In the genomic region with DNA sequence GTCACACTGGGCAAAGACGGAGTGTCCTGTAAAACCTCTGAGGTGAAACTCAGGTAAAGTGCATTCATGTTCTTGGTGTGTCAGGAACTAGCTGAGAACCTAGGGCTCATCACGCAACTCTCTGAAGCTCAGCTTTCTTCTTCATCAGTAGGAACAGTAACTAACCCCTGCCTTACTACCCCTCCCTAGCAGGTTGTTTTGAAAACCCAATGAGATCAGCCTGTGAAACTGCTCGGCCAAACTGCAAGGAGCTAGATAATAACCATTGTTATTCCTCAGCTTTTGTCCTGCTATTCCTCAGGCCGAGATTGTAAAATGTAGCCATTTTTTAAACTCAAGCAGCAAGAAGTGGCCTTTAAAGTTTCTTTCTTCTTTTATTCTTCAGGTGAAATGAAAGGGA, we compare ENCODE assay signal across 3 cellular contexts.
TF ChIP-seq lines count a peak whose summit lies in the region.

No MANE protein-coding gene starts in this region.

TF ChIP-seq in A549, 52 proteins besides CTCF, POLR2A, EP300 and RAD21:
- TF ChIP-seq CBX2 (IDR thresholded peaks at IDR 0.05; ENCODE audit: borderline replicate concordance, low read depth) = no peak
- no peak for TF ChIP-seq FOXS1 (CRISPR knock-in tag; IDR thresholded peaks at IDR 0.05)
- no peak for TF ChIP-seq ZNF302 (CRISPR knock-in tag; IDR thresholded peaks at IDR 0.05)
- TF ChIP-seq ZC3H11A (IDR thresholded peaks at IDR 0.05) = no peak
- no peak for TF ChIP-seq RCOR1 (IDR thresholded peaks at IDR 0.05; ENCODE audit: low read depth, low read length)

TF ChIP-seq in HEK293, 187 proteins besides CTCF, POLR2A, EP300 and RAD21:
- peak; percentile 38; the same call in 1 of the 2 replicates for TF ChIP-seq ZBTB48 (tag by site-specific recombination; IDR thresholded peaks at IDR 0.05)
- no peak for TF ChIP-seq ZNF629 (tag by site-specific recombination; IDR thresholded peaks at IDR 0.05)
- no peak for TF ChIP-seq ZNF19 (tag by site-specific recombination; IDR thresholded peaks at IDR 0.05; ENCODE audit: low read depth)

TF ChIP-seq in WTC11, 78 proteins besides CTCF, POLR2A, EP300 and RAD21:
- TF ChIP-seq IRF2 (CRISPR knock-in tag; IDR thresholded peaks at IDR 0.05; ENCODE audit: borderline replicate concordance, low read depth) (no peak), SMAD4 (CRISPR knock-in tag; IDR thresholded peaks at IDR 0.05) (no peak), FOXP1 (CRISPR knock-in tag; IDR thresholded peaks at IDR 0.05; ENCODE audit: borderline replicate concordance) (no peak), ZNF232 (CRISPR knock-in tag; IDR thresholded peaks at IDR 0.05) (no peak), ESRRA (CRISPR knock-in tag; IDR thresholded peaks at IDR 0.05; ENCODE audit: borderline replicate concordance) (no peak), RELA (CRISPR knock-in tag; IDR thresholded peaks at IDR 0.05; ENCODE audit: borderline replicate concordance) (no peak), PRRX2 (CRISPR knock-in tag; IDR thresholded peaks at IDR 0.05) (no peak), SMAD3 (CRISPR knock-in tag; IDR thresholded peaks at IDR 0.05; ENCODE audit: borderline replicate concordance) (no peak), ZNF317 (CRISPR knock-in tag; IDR thresholded peaks at IDR 0.05; ENCODE audit: borderline replicate concordance, low read depth) (no peak)
- TF ChIP-seq, protein P1, sequence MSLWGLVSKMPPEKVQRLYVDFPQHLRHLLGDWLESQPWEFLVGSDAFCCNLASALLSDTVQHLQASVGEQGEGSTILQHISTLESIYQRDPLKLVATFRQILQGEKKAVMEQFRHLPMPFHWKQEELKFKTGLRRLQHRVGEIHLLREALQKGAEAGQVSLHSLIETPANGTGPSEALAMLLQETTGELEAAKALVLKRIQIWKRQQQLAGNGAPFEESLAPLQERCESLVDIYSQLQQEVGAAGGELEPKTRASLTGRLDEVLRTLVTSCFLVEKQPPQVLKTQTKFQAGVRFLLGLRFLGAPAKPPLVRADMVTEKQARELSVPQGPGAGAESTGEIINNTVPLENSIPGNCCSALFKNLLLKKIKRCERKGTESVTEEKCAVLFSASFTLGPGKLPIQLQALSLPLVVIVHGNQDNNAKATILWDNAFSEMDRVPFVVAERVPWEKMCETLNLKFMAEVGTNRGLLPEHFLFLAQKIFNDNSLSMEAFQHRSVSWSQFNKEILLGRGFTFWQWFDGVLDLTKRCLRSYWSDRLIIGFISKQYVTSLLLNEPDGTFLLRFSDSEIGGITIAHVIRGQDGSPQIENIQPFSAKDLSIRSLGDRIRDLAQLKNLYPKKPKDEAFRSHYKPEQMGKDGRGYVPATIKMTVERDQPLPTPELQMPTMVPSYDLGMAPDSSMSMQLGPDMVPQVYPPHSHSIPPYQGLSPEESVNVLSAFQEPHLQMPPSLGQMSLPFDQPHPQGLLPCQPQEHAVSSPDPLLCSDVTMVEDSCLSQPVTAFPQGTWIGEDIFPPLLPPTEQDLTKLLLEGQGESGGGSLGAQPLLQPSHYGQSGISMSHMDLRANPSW (CRISPR knock-in tag; conservative IDR thresholded peaks at IDR 0.05; ENCODE audit: low read depth) = no peak
- TF ChIP-seq, protein P2, sequence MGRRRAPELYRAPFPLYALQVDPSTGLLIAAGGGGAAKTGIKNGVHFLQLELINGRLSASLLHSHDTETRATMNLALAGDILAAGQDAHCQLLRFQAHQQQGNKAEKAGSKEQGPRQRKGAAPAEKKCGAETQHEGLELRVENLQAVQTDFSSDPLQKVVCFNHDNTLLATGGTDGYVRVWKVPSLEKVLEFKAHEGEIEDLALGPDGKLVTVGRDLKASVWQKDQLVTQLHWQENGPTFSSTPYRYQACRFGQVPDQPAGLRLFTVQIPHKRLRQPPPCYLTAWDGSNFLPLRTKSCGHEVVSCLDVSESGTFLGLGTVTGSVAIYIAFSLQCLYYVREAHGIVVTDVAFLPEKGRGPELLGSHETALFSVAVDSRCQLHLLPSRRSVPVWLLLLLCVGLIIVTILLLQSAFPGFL (CRISPR knock-in tag; IDR thresholded peaks at IDR 0.05; ENCODE audit: borderline replicate concordance) = no peak
- TF ChIP-seq, protein P3, sequence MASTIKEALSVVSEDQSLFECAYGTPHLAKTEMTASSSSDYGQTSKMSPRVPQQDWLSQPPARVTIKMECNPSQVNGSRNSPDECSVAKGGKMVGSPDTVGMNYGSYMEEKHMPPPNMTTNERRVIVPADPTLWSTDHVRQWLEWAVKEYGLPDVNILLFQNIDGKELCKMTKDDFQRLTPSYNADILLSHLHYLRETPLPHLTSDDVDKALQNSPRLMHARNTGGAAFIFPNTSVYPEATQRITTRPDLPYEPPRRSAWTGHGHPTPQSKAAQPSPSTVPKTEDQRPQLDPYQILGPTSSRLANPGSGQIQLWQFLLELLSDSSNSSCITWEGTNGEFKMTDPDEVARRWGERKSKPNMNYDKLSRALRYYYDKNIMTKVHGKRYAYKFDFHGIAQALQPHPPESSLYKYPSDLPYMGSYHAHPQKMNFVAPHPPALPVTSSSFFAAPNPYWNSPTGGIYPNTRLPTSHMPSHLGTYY (CRISPR knock-in tag; IDR thresholded peaks at IDR 0.05) = no peak
- TF ChIP-seq, protein P4, sequence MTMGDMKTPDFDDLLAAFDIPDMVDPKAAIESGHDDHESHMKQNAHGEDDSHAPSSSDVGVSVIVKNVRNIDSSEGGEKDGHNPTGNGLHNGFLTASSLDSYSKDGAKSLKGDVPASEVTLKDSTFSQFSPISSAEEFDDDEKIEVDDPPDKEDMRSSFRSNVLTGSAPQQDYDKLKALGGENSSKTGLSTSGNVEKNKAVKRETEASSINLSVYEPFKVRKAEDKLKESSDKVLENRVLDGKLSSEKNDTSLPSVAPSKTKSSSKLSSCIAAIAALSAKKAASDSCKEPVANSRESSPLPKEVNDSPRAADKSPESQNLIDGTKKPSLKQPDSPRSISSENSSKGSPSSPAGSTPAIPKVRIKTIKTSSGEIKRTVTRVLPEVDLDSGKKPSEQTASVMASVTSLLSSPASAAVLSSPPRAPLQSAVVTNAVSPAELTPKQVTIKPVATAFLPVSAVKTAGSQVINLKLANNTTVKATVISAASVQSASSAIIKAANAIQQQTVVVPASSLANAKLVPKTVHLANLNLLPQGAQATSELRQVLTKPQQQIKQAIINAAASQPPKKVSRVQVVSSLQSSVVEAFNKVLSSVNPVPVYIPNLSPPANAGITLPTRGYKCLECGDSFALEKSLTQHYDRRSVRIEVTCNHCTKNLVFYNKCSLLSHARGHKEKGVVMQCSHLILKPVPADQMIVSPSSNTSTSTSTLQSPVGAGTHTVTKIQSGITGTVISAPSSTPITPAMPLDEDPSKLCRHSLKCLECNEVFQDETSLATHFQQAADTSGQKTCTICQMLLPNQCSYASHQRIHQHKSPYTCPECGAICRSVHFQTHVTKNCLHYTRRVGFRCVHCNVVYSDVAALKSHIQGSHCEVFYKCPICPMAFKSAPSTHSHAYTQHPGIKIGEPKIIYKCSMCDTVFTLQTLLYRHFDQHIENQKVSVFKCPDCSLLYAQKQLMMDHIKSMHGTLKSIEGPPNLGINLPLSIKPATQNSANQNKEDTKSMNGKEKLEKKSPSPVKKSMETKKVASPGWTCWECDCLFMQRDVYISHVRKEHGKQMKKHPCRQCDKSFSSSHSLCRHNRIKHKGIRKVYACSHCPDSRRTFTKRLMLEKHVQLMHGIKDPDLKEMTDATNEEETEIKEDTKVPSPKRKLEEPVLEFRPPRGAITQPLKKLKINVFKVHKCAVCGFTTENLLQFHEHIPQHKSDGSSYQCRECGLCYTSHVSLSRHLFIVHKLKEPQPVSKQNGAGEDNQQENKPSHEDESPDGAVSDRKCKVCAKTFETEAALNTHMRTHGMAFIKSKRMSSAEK (CRISPR knock-in tag; IDR thresholded peaks at IDR 0.05; ENCODE audit: borderline replicate concordance) = no peak
- TF ChIP-seq, protein P5, sequence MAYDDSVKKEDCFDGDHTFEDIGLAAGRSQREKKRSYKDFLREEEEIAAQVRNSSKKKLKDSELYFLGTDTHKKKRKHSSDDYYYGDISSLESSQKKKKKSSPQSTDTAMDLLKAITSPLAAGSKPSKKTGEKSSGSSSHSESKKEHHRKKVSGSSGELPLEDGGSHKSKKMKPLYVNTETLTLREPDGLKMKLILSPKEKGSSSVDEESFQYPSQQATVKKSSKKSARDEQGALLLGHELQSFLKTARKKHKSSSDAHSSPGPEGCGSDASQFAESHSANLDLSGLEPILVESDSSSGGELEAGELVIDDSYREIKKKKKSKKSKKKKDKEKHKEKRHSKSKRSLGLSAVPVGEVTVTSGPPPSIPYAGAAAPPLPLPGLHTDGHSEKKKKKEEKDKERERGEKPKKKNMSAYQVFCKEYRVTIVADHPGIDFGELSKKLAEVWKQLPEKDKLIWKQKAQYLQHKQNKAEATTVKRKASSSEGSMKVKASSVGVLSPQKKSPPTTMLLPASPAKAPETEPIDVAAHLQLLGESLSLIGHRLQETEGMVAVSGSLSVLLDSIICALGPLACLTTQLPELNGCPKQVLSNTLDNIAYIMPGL (CRISPR knock-in tag; IDR thresholded peaks at IDR 0.05) = no peak
